In genomic region chr1:204836856-204837255, GRCh38 we compare ENCODE assay signal across 17 cellular contexts. TPM values are rescaled to one million over a fixed set of nuclear protein-coding genes. Genes with fewer than 3 reads are reported as not detected.
DNase-seq lines count a peak whose midpoint lies in the region; ATAC-seq and TF ChIP-seq lines count a peak whose summit lies in the region.
"Had no signal": no experiment of that assay in that cellular context is flagged by ENCODE, and none has a peak within 500 bp of the region (broad histone marks: within the 10 kb centered on the region; RNA-seq: fewer than 3 reads in every experiment).

No MANE protein-coding gene starts in this region.

- no peak overlapping the region for H3K4me3 ChIP-seq in esophagus squamous epithelium
- H3K4me3 ChIP-seq: K562, SJSA1 had no signal

- H3K27me3 ChIP-seq in esophagus squamous epithelium: peaks cover 0 to 10% (median 0%) of the 10 kb centered on the region in 4 donors
- H3K27me3 ChIP-seq: BE2C, SJSA1 had no signal

- H3K4me1 Mint-ChIP-seq in glutamatergic neuron (ENCODE audit: low read depth, unreplicated experiment): peaks cover 52% of the 10 kb centered on the region
- H3K4me1 Mint-ChIP-seq in activated CD8-positive, alpha-beta memory T cell treated with anti-CD3 and anti-CD28 coated beads, Interleukin-2, amount 10 ng/mL, durations not matched to agents 7 days and 5 days: no peaks in the 10 kb centered on the region

- ATAC-seq in activated CD8-positive, alpha-beta memory T cell treated with anti-CD3 and anti-CD28 coated beads, Interleukin-2, amount 10 ng/mL, durations not matched to agents 7 days and 5 days: no peak
- no peak for ATAC-seq in HG02885 (IDR thresholded peaks at IDR 0.05; ENCODE audit: poor library complexity, unreplicated experiment)

- peaks cover 9% of the 10 kb centered on the region for H3K9me3 Mint-ChIP-seq in glutamatergic neuron (ENCODE audit: unreplicated experiment)
- H3K9me3 Mint-ChIP-seq in activated CD8-positive, alpha-beta memory T cell treated with anti-CD3 and anti-CD28 coated beads, Interleukin-2, amount 10 ng/mL, durations not matched to agents 7 days and 5 days (ENCODE audit: low read depth): no peaks in the 10 kb centered on the region

- intact Hi-C loops in esophagus squamous epithelium (cut with DNase I): no loop called here

- 33 to 38% methylated on average over 1 of the region's 1 CpG for WGBS in esophagus squamous epithelium, 2 donors

- CTCF ChIA-PET in activated CD8-positive, alpha-beta memory T cell treated with anti-CD3 and anti-CD28 coated beads, Interleukin-2, amount 10 ng/mL, durations not matched to agents 7 days and 5 days (lab: Charles Lee): interaction anchor here (1.6 kb wide), 1 partner anchor 30 kb away, joined by 3 read pairs; no protein-coding TSS in a partner anchor

- no peak for TF ChIP-seq POLR2A in esophagus squamous epithelium (IDR thresholded peaks at IDR 0.05)

- no peak for TF ChIP-seq CTCF in glutamatergic neuron (IDR thresholded peaks at IDR 0.05; ENCODE audit: partially characterized antibody, unreplicated experiment)
- no peak for TF ChIP-seq CTCF in esophagus squamous epithelium (IDR thresholded peaks at IDR 0.05)

- H3K27ac ChIP-seq in esophagus squamous epithelium: no peak overlapping the region
- H3K27ac ChIP-seq: SJSA1 had no signal

- no peaks in the 10 kb centered on the region for H3K36me3 ChIP-seq in esophagus squamous epithelium
- H3K36me3 ChIP-seq: SJSA1 had no signal

- H3K27me3 Mint-ChIP-seq in glutamatergic neuron (ENCODE audit: unreplicated experiment): peaks cover 6% of the 10 kb centered on the region
- peaks cover 32% of the 10 kb centered on the region for H3K27me3 Mint-ChIP-seq in activated CD8-positive, alpha-beta memory T cell treated with anti-CD3 and anti-CD28 coated beads, Interleukin-2, amount 10 ng/mL, durations not matched to agents 7 days and 5 days

- H3K4me1 ChIP-seq in esophagus squamous epithelium: no peaks in the 10 kb centered on the region
- H3K4me1 ChIP-seq: SJSA1 had no signal

- DNase-seq in AG08395 (ENCODE audit: low spot score) (peak; percentile 31), GM03348 (ENCODE audit: low spot score) (peak; percentile 24), NCI-H446 treated with DMSO at 0.1 percent for 48 hours (lab: John Stamatoyannopoulos, UW) (peak; percentile 62), glutamatergic neuron (no peak), NCI-H1105 treated with DMSO at 0.1 percent for 48 hours (lab: John Stamatoyannopoulos, UW) (no peak), esophagus squamous epithelium (lab: John Stamatoyannopoulos, UW) (no peak)
- DNase-seq in activated CD8-positive, alpha-beta memory T cell treated with anti-CD3 and anti-CD28 coated beads, Interleukin-2, amount 10 ng/mL, durations not matched to agents 7 days and 5 days: no peak
- DNase-seq: BE2C, NCI-H1092, NCI-H146, NCI-H2029, NCI-H526 treated with DMSO at 0.1 percent for 48 hours had no signal

- H3K27ac Mint-ChIP-seq in glutamatergic neuron (ENCODE audit: unreplicated experiment): no peak overlapping the region
- no peak overlapping the region for H3K27ac Mint-ChIP-seq in activated CD8-positive, alpha-beta memory T cell treated with anti-CD3 and anti-CD28 coated beads, Interleukin-2, amount 10 ng/mL, durations not matched to agents 7 days and 5 days

- no peaks in the 10 kb centered on the region for H3K9me3 ChIP-seq in esophagus squamous epithelium
- H3K9me3 ChIP-seq: BE2C, SJSA1 had no signal

- H3K4me3 Mint-ChIP-seq in glutamatergic neuron (ENCODE audit: unreplicated experiment): peak overlapping the region; percentile 7
- no peak overlapping the region for H3K4me3 Mint-ChIP-seq in activated CD8-positive, alpha-beta memory T cell treated with anti-CD3 and anti-CD28 coated beads, Interleukin-2, amount 10 ng/mL, durations not matched to agents 7 days and 5 days

- H3K36me3 Mint-ChIP-seq in glutamatergic neuron (ENCODE audit: unreplicated experiment): peaks cover 9% of the 10 kb centered on the region
- H3K36me3 Mint-ChIP-seq in activated CD8-positive, alpha-beta memory T cell treated with anti-CD3 and anti-CD28 coated beads, Interleukin-2, amount 10 ng/mL, durations not matched to agents 7 days and 5 days: no peaks in the 10 kb centered on the region

RNA-seq across cellular contexts. Expression of gene NFASC, which starts 33.8 kb away (rescaled TPM):
- total RNA-seq in glutamatergic neuron (ENCODE audit: unreplicated experiment) (301 TPM), esophagus squamous epithelium (10 to 100 TPM in 2 of 4 donors, 1 to 10 TPM in 2; 6.3 to 15.1 (median 11.7) TPM)
- total RNA-seq in activated CD8-positive, alpha-beta memory T cell treated with anti-CD3 and anti-CD28 coated beads, Interleukin-2, amount 10 ng/mL, durations not matched to agents 7 days and 5 days: under 1 TPM; 0.14 to 0.23 TPM
- total RNA-seq: HepG2, HT-29 had no signal

Comparison
In these comparisons a context has a peak if more than half of its experiments do, and no peak if none do; other contexts are left out.
1. DNase-seq: peak in AG08395 (single experiment), GM03348 (single experiment) and NCI-H446 treated with DMSO at 0.1 percent for 48 hours (single experiment); none in glutamatergic neuron (single experiment), NCI-H1105 treated with DMSO at 0.1 percent for 48 hours (single experiment), activated CD8-positive, alpha-beta memory T cell treated with anti-CD3 and anti-CD28 coated beads, Interleukin-2, amount 10 ng/mL, durations not matched to agents 7 days and 5 days (single experiment) and esophagus squamous epithelium (single experiment).
2. RNA of gene NFASC, which starts 33.8 kb away (total RNA-seq): 301 TPM in glutamatergic neuron (single experiment); 6.3 to 15.1 TPM in esophagus squamous epithelium and 0.14 to 0.23 TPM in activated CD8-positive, alpha-beta memory T cell treated with anti-CD3 and anti-CD28 coated beads, Interleukin-2, amount 10 ng/mL, durations not matched to agents 7 days and 5 days; every median in the first group is over 10 times any median in the second.